In the genomic region with DNA sequence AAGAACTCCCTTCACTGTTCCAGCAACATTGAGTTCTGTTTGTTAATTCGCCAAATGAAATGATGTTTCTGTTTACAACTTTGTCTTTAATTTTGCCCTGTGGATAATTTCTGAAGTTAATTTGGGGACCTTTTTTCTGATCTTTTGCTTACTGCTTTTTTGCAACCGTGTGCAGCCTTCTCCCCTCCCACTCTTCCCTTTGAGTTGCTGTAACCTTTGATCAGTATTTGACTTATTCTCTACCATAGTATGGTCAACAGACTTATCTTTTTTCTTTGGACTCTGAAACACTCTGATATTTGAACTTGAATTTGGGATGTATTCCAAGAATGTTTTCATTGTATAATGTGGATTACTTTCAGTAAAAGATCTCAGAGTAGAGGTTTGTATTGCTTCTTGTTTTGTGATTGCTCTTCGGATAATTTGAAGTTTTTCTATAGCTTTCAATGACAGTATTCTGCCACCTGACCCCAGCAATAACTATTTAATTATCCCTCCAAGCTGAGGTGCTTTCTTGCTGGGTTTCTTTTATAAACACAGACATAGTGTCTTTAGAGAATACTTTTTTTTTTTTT, we compare ENCODE assay signal across 1 cellular context.
TF ChIP-seq lines count a peak whose summit lies in the region.

No MANE protein-coding gene starts in this region.

TF ChIP-seq in HEK293, 187 proteins besides CTCF, POLR2A, EP300 and RAD21 (continued from another document):
- TF ChIP-seq, protein P1, sequence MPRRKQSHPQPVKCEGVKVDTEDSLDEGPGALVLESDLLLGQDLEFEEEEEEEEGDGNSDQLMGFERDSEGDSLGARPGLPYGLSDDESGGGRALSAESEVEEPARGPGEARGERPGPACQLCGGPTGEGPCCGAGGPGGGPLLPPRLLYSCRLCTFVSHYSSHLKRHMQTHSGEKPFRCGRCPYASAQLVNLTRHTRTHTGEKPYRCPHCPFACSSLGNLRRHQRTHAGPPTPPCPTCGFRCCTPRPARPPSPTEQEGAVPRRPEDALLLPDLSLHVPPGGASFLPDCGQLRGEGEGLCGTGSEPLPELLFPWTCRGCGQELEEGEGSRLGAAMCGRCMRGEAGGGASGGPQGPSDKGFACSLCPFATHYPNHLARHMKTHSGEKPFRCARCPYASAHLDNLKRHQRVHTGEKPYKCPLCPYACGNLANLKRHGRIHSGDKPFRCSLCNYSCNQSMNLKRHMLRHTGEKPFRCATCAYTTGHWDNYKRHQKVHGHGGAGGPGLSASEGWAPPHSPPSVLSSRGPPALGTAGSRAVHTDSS (tag by site-specific recombination; IDR thresholded peaks at IDR 0.05) = no peak
- TF ChIP-seq, protein P2, sequence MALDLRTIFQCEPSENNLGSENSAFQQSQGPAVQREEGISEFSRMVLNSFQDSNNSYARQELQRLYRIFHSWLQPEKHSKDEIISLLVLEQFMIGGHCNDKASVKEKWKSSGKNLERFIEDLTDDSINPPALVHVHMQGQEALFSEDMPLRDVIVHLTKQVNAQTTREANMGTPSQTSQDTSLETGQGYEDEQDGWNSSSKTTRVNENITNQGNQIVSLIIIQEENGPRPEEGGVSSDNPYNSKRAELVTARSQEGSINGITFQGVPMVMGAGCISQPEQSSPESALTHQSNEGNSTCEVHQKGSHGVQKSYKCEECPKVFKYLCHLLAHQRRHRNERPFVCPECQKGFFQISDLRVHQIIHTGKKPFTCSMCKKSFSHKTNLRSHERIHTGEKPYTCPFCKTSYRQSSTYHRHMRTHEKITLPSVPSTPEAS (tag by site-specific recombination; IDR thresholded peaks at IDR 0.05) = no peak
- no peak for TF ChIP-seq ZNF266 (tag by site-specific recombination; IDR thresholded peaks at IDR 0.05; ENCODE audit: low read depth)
- TF ChIP-seq ZNF785 (tag by site-specific recombination; IDR thresholded peaks at IDR 0.05) = no peak
- TF ChIP-seq, protein P3, sequence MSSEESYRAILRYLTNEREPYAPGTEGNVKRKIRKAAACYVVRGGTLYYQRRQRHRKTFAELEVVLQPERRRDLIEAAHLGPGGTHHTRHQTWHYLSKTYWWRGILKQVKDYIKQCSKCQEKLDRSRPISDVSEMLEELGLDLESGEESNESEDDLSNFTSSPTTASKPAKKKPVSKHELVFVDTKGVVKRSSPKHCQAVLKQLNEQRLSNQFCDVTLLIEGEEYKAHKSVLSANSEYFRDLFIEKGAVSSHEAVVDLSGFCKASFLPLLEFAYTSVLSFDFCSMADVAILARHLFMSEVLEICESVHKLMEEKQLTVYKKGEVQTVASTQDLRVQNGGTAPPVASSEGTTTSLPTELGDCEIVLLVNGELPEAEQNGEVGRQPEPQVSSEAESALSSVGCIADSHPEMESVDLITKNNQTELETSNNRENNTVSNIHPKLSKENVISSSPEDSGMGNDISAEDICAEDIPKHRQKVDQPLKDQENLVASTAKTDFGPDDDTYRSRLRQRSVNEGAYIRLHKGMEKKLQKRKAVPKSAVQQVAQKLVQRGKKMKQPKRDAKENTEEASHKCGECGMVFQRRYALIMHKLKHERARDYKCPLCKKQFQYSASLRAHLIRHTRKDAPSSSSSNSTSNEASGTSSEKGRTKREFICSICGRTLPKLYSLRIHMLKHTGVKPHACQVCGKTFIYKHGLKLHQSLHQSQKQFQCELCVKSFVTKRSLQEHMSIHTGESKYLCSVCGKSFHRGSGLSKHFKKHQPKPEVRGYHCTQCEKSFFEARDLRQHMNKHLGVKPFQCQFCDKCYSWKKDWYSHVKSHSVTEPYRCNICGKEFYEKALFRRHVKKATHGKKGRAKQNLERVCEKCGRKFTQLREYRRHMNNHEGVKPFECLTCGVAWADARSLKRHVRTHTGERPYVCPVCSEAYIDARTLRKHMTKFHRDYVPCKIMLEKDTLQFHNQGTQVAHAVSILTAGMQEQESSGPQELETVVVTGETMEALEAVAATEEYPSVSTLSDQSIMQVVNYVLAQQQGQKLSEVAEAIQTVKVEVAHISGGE (tag by site-specific recombination; conservative IDR thresholded peaks at IDR 0.05; ENCODE audit: low read depth) = no peak
- TF ChIP-seq MZF1 (tag by site-specific recombination; IDR thresholded peaks at IDR 0.05; ENCODE audit: borderline replicate concordance) = no peak
- TF ChIP-seq ZEB2 (tag by site-specific recombination; IDR thresholded peaks at IDR 0.05) = no peak
- no peak for TF ChIP-seq ZNF157 (tag by site-specific recombination; IDR thresholded peaks at IDR 0.05)
